21 cellular contexts compared by ENCODE assay signal in the genomic region with DNA sequence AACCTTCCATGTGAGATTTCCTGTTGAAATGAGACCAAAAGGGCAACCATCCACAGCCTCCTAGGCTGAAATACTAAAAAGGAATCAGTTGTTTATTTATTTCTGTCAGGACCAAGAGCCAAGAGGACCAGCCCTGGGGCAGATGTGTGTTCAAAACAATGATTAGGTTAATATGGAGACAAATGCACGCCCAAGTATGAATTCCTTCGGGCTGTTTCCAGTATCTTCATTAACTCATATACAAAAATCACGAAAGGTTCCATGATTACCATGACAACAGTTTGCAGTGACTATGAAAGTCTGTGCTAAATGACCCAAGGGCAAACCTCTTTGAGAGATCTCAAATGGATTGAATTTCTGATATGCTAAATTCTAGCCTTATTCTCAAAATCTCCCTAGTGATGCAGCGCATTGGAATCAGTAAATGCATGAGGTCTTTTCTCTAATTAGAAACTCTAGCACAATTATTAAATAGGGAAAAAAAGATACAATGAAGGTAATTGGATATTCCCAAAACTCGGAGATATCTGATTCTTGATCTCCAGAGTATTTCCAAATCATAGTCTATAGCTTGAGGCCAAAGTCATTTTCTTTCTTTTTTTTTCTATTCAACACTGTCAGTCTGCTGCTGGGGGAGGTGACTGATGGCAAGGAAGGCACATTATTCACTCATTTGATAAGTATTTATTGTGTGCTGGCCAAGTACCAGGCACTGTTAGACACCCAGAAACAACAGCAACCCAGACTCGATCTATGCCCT. TPM values are rescaled to one million over a fixed set of nuclear protein-coding genes. Genes with fewer than 3 reads are reported as not detected.
DNase-seq lines count a peak whose midpoint lies in the region; ATAC-seq and TF ChIP-seq lines count a peak whose summit lies in the region.
"Had no signal": no experiment of that assay in that cellular context is flagged by ENCODE, and none has a peak within 500 bp of the region (broad histone marks: within the 10 kb centered on the region; RNA-seq: fewer than 3 reads in every experiment).

No MANE protein-coding gene starts in this region.

- no peak overlapping the region for H3K4me3 Mint-ChIP-seq in type B pancreatic cell
- H3K4me3 Mint-ChIP-seq: effector memory CD8-positive, alpha-beta T cell had no signal

- H3K27me3 ChIP-seq in SJSA1 (replicated peaks), result no peaks in the 10 kb centered on the region
- H3K27me3 ChIP-seq: heart right ventricle had no signal

- H3K36me3 Mint-ChIP-seq in type B pancreatic cell, result no peaks in the 10 kb centered on the region

- H3K36me3 ChIP-seq in SJSA1, result no peaks in the 10 kb centered on the region
- H3K36me3 ChIP-seq: heart right ventricle had no signal

- peak overlapping the region; percentile 4; the same call in 1 of the 2 replicates for H3K27ac ChIP-seq in SJSA1
- H3K27ac ChIP-seq: VCaP had no signal

- H3K9me3 ChIP-seq in SJSA1 (replicated peaks), result no peaks in the 10 kb centered on the region

- peaks cover 5% of the 10 kb centered on the region for H3K27me3 Mint-ChIP-seq in type B pancreatic cell

- H3K4me1 ChIP-seq in SJSA1 (replicated peaks), result peaks cover 16% of the 10 kb centered on the region

- peaks cover 5% of the 10 kb centered on the region for H3K9me3 Mint-ChIP-seq in type B pancreatic cell
- H3K9me3 Mint-ChIP-seq: effector memory CD8-positive, alpha-beta T cell had no signal

- ATAC-seq in GM18502 (IDR thresholded peaks at IDR 0.05; ENCODE audit: poor library complexity, unreplicated experiment), result no peak
- ATAC-seq in GM21367 (IDR thresholded peaks at IDR 0.05; ENCODE audit: unreplicated experiment), result no peak
- ATAC-seq in GM21381 (IDR thresholded peaks at IDR 0.05; ENCODE audit: unreplicated experiment), result no peak
- ATAC-seq: effector memory CD8-positive, alpha-beta T cell; HCT116; left colon had no signal

- no peak for TF ChIP-seq CTCF in type B pancreatic cell (conservative IDR thresholded peaks at IDR 0.05)

- DNase-seq in NCI-H2196 (lab: John Stamatoyannopoulos, UW; ENCODE audit: unreplicated experiment) (peak; percentile 7), NCI-H2196 treated with DMSO at 0.1 percent for 48 hours (lab: John Stamatoyannopoulos, UW; ENCODE audit: unreplicated experiment) (no peak), SJSA1 (ENCODE audit: low read depth in 1 of 2, low spot score in 2 of 2) (peak in 1 of 2 experiments; percentile 45), fibroblast of the conjunctiva (ENCODE audit: low read depth) (peak; percentile 85), type B pancreatic cell (ENCODE audit: extremely low spot score, unreplicated experiment) (no peak)
- DNase-seq: 8988T; activated naive CD4-positive, alpha-beta T cell treated with Interleukin-2 at 50 U/mL for 16 hours; effector memory CD8-positive, alpha-beta T cell; GF-D8; heart right ventricle; left colon; NCI-H1930; NCI-H748 treated with DMSO at 0.1 percent for 48 hours; SHP77 treated with DMSO at 0.1 percent for 48 hours; stimulated activated naive CD4-positive, alpha-beta T cell treated with Interleukin-2 at 50 U/mL for 16 hours had no signal

- H3K27ac Mint-ChIP-seq in type B pancreatic cell, result peak overlapping the region; percentile 46
- H3K27ac Mint-ChIP-seq: effector memory CD8-positive, alpha-beta T cell had no signal

- H3K4me1 Mint-ChIP-seq in type B pancreatic cell (ENCODE audit: unreplicated experiment), result peaks cover 18% of the 10 kb centered on the region

- H3K4me3 ChIP-seq in SJSA1, result no peak overlapping the region
- H3K4me3 ChIP-seq: heart right ventricle had no signal

RNA-seq across cellular contexts. Expression of a gene that starts 35.6 kb away (rescaled TPM):
- 0.31 and 1.1 TPM in 2 replicates for total RNA-seq in SJSA1 (2014; rRNA removed; shearing (Covaris generic))
- total RNA-seq in type B pancreatic cell (ENCODE audit: low replicate concordance), result 1.2 and 1.4 TPM in 2 replicates
- total RNA-seq: bronchial epithelial cell had no signal

Comparison
In these comparisons a context has a peak if more than half of its experiments do, and no peak if none do; other contexts are left out.
1. DNase-seq: peak in NCI-H2196 (single experiment) and fibroblast of the conjunctiva (single experiment); none in NCI-H2196 treated with DMSO at 0.1 percent for 48 hours (single experiment) and type B pancreatic cell (single experiment).